Comparison of ENCODE assay signal across 30 cellular contexts in genomic region chr5:78797945-78798731, GRCh38.
DNase-seq lines count a peak whose midpoint lies in the region; ATAC-seq and TF ChIP-seq lines count a peak whose summit lies in the region.
"Had no signal": no experiment of that assay in that cellular context is flagged by ENCODE, and none has a peak within 500 bp of the region (broad histone marks: within the 10 kb centered on the region; RNA-seq: fewer than 3 reads in every experiment).

No MANE protein-coding gene starts in this region.

- CTCF ChIA-PET in activated CD4-positive, alpha-beta T cell treated with anti-CD3 and anti-CD28 coated beads, Interleukin-2, amount 10 ng/mL, durations not matched to agents 7 days and 5 days (lab: Charles Lee), result interaction anchor here (1.1 kb wide), 1 partner anchor 12 kb away, joined by 3 read pairs; no protein-coding TSS in a partner anchor

- POLR2A ChIA-PET in activated CD4-positive, alpha-beta T cell treated with anti-CD3 and anti-CD28 coated beads, Interleukin-2, amount 10 ng/mL, durations not matched to agents 7 days and 5 days (lab: Charles Lee), result no interaction called here

- H3K4me1 ChIP-seq in SJSA1 (replicated peaks), result peaks cover 42% of the 10 kb centered on the region
- H3K4me1 ChIP-seq: adrenal gland, BLaER1, psoas muscle, stomach had no signal

- H3K4me3 Mint-ChIP-seq in nephron, result no peak overlapping the region
- no peak overlapping the region for H3K4me3 Mint-ChIP-seq in immature natural killer cell
- no peak overlapping the region for H3K4me3 Mint-ChIP-seq in activated CD4-positive, alpha-beta T cell treated with anti-CD3 and anti-CD28 coated beads, Interleukin-2, amount 10 ng/mL, durations not matched to agents 7 days and 5 days
- H3K4me3 Mint-ChIP-seq: activated CD4-positive, alpha-beta T cell treated with anti-CD3 and anti-CD28 coated beads for 36 hours; activated CD8-positive, alpha-beta T cell treated with anti-CD3 and anti-CD28 coated beads, Interleukin-2, amount 10 ng/mL, durations not matched to agents 7 days and 5 days; activated naive CD4-positive, alpha-beta T cell treated with anti-CD3 and anti-CD28 coated beads, Interleukin-2, amount 10 ng/mL, durations not matched to agents 7 days and 5 days; naive thymus-derived CD4-positive, alpha-beta T cell had no signal

- peak overlapping the region; percentile 9 to 91 (median 90) for H3K27ac Mint-ChIP-seq in nephron
- no peak overlapping the region for H3K27ac Mint-ChIP-seq in immature natural killer cell
- no peak overlapping the region for H3K27ac Mint-ChIP-seq in activated CD4-positive, alpha-beta T cell treated with anti-CD3 and anti-CD28 coated beads, Interleukin-2, amount 10 ng/mL, durations not matched to agents 7 days and 5 days
- H3K27ac Mint-ChIP-seq: activated CD4-positive, alpha-beta T cell treated with anti-CD3 and anti-CD28 coated beads for 36 hours; activated CD8-positive, alpha-beta T cell treated with anti-CD3 and anti-CD28 coated beads, Interleukin-2, amount 10 ng/mL, durations not matched to agents 7 days and 5 days; activated naive CD4-positive, alpha-beta T cell treated with anti-CD3 and anti-CD28 coated beads, Interleukin-2, amount 10 ng/mL, durations not matched to agents 7 days and 5 days; naive thymus-derived CD4-positive, alpha-beta T cell had no signal

- H3K4me3 ChIP-seq in SJSA1 (no peak overlapping the region), fibroblast of mammary gland (ENCODE audit: control insufficient read depth, low read depth, low read length) (no peak overlapping the region)
- H3K4me3 ChIP-seq: adrenal gland, BLaER1, K562, psoas muscle, stomach, thyroid gland had no signal

- H3K27me3 ChIP-seq in SJSA1 (replicated peaks), result no peaks in the 10 kb centered on the region
- H3K27me3 ChIP-seq: adrenal gland, BLaER1, brain microvascular endothelial cell, stomach, thyroid gland had no signal

- H3K27me3 Mint-ChIP-seq in nephron (ENCODE audit: low read depth) (no peaks in the 10 kb centered on the region), immature natural killer cell (ENCODE audit: low read depth in 3 of 3) (peaks cover 0 to 3% (median 0%) of the 10 kb centered on the region in 3 donors)
- H3K27me3 Mint-ChIP-seq in activated CD4-positive, alpha-beta T cell treated with anti-CD3 and anti-CD28 coated beads, Interleukin-2, amount 10 ng/mL, durations not matched to agents 7 days and 5 days, result no peaks in the 10 kb centered on the region
- H3K27me3 Mint-ChIP-seq: activated CD4-positive, alpha-beta T cell treated with anti-CD3 and anti-CD28 coated beads for 36 hours; activated naive CD4-positive, alpha-beta T cell treated with anti-CD3 and anti-CD28 coated beads, Interleukin-2, amount 10 ng/mL, durations not matched to agents 7 days and 5 days; naive thymus-derived CD4-positive, alpha-beta T cell had no signal

- 0 out of 2 replicates have a peak, but pooled peaks cover 3% of the 10 kb centered on the region for H3K36me3 ChIP-seq in SJSA1
- H3K36me3 ChIP-seq: adrenal gland, brain microvascular endothelial cell, stomach, thyroid gland had no signal

- H3K4me1 Mint-ChIP-seq in nephron, result peaks cover 49% of the 10 kb centered on the region
- H3K4me1 Mint-ChIP-seq in immature natural killer cell, result peaks cover 0 to 4% of the 10 kb centered on the region in 2 donors
- H3K4me1 Mint-ChIP-seq in activated CD4-positive, alpha-beta T cell treated with anti-CD3 and anti-CD28 coated beads, Interleukin-2, amount 10 ng/mL, durations not matched to agents 7 days and 5 days, result peaks cover 10% of the 10 kb centered on the region

- H3K27ac ChIP-seq in SJSA1, result peak overlapping the region; percentile 75
- H3K27ac ChIP-seq: adrenal gland, BLaER1, brain microvascular endothelial cell, psoas muscle, stomach, thyroid gland had no signal

- TF ChIP-seq CTCF in fibroblast of mammary gland (conservative IDR thresholded peaks at IDR 0.05; ENCODE audit: control insufficient read depth, insufficient read depth, low read depth, low read length) (no peak), nephron (IDR thresholded peaks at IDR 0.05; ENCODE audit: unreplicated experiment in 3 of 3) (no peak)

- H3K9me3 Mint-ChIP-seq in nephron, result peaks cover 2% of the 10 kb centered on the region
- peaks cover 0 to 7% (median 0%) of the 10 kb centered on the region in 6 donors for H3K9me3 Mint-ChIP-seq in immature natural killer cell
- peaks cover 11% of the 10 kb centered on the region for H3K9me3 Mint-ChIP-seq in activated CD4-positive, alpha-beta T cell treated with anti-CD3 and anti-CD28 coated beads, Interleukin-2, amount 10 ng/mL, durations not matched to agents 7 days and 5 days

- H3K9me3 ChIP-seq in SJSA1 (replicated peaks), result peaks cover 4% of the 10 kb centered on the region; the same call in 1 of the 2 replicates
- H3K9me3 ChIP-seq: adrenal gland, psoas muscle, stomach, thyroid gland had no signal

- peaks cover 21% of the 10 kb centered on the region for H3K36me3 Mint-ChIP-seq in nephron (ENCODE audit: low read depth)
- H3K36me3 Mint-ChIP-seq in immature natural killer cell, result peaks cover 30 to 33% (median 32%) of the 10 kb centered on the region in 3 donors
- H3K36me3 Mint-ChIP-seq in activated CD4-positive, alpha-beta T cell treated with anti-CD3 and anti-CD28 coated beads, Interleukin-2, amount 10 ng/mL, durations not matched to agents 7 days and 5 days (ENCODE audit: low read depth), result peaks cover 16% of the 10 kb centered on the region

- DNase-seq in GM03348 (ENCODE audit: low spot score) (peak; percentile 42), SJSA1 (ENCODE audit: low read depth in 1 of 2, low spot score in 2 of 2) (no peak), fibroblast of mammary gland (ENCODE audit: low read depth) (peak; percentile 61), SIG-M5 treated with dmso at 0.1 percent for 504 hours (lab: John Stamatoyannopoulos, UW; ENCODE audit: unreplicated experiment) (no peak), immature natural killer cell (no peak)
- no peak for DNase-seq in activated CD4-positive, alpha-beta T cell treated with anti-CD3 and anti-CD28 coated beads, Interleukin-2, amount 10 ng/mL, durations not matched to agents 7 days and 5 days
- DNase-seq: activated CD4-positive, alpha-beta T cell treated with anti-CD3 and anti-CD28 coated beads for 36 hours; activated CD8-positive, alpha-beta T cell treated with anti-CD3 and anti-CD28 coated beads, Interleukin-2, amount 10 ng/mL, durations not matched to agents 7 days and 5 days; activated naive CD4-positive, alpha-beta T cell treated with anti-CD3 and anti-CD28 coated beads, Interleukin-2, amount 10 ng/mL, durations not matched to agents 7 days and 5 days; adrenal gland; brain microvascular endothelial cell; DMS153; left ventricle myocardium superior; MM.1S; naive thymus-derived CD4-positive, alpha-beta T cell; NCI-H1105 treated with DMSO at 0.1 percent for 48 hours; NCI-H187 treated with DMSO at 0.1 percent for 48 hours; NCI-H2171 treated with DMSO at 0.1 percent for 48 hours; NCI-H526; nucleus accumbens; PC-3; psoas muscle; stimulated activated CD4-positive, alpha-beta T cell treated with anti-CD3 and anti-CD28 coated beads, Interleukin-4, amount 100 ng/mL, for 1 hour; stomach; thyroid gland had no signal

- ATAC-seq in HG02642 (IDR thresholded peaks at IDR 0.05; ENCODE audit: poor library complexity, unreplicated experiment), result no peak
- ATAC-seq: activated CD4-positive, alpha-beta T cell treated with anti-CD3 and anti-CD28 coated beads for 36 hours; activated CD8-positive, alpha-beta T cell treated with anti-CD3 and anti-CD28 coated beads, Interleukin-2, amount 10 ng/mL, durations not matched to agents 7 days and 5 days; K562; left ventricle myocardium superior; naive thymus-derived CD4-positive, alpha-beta T cell; PC-3; psoas muscle; sciatic nerve had no signal

Comparison
In these comparisons a context has a peak if more than half of its experiments do, and no peak if none do; other contexts are left out.
1. DNase-seq: peak in GM03348 (single experiment) and fibroblast of mammary gland (single experiment); none in SJSA1 (0 of 2), SIG-M5 treated with dmso at 0.1 percent for 504 hours (single experiment), immature natural killer cell (0 of 3) and activated CD4-positive, alpha-beta T cell treated with anti-CD3 and anti-CD28 coated beads, Interleukin-2, amount 10 ng/mL, durations not matched to agents 7 days and 5 days (single experiment).
2. H3K27ac Mint-ChIP-seq: peak in nephron (3 of 3); none in immature natural killer cell (0 of 6) and activated CD4-positive, alpha-beta T cell treated with anti-CD3 and anti-CD28 coated beads, Interleukin-2, amount 10 ng/mL, durations not matched to agents 7 days and 5 days (single experiment).